29 cellular contexts compared by ENCODE assay signal in the genomic region with DNA sequence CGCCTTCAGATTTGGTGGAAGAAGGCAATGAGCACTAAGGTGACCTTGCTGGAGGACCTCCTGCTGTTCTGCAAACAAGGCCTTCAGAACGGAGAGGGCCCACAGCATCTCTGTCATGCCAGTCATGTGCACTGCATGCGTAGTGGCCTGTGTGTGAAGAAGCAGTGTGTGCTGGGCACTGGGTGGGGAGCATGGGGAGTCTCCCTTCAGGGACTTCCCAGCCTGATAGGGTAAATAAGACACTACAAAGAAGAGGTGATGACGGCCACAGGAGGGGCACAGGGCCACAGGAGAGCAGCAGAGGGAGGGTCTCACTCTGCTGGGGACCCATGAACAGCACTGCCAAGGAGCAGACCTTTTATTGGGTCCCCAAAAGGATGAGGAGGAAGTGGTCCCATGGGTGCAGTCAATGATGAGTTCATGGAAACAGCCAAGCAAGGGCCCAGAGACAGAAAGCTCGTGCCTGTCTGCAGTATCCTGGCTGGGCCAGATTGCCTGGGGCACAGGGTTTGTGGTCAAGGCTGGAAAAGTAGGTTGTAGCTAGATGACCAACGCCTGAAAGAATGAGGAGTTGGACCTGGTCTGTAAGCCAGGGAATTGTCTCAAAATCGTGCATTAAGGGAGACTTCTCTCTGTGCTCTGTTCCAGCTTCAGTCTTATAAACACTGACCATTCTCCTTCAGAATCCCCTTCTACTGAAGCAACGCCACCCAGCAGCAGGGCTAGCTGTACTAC.
A peak's percentile ranks its signal among the peaks of the same experiment; 100 is the strongest.
DNase-seq lines count a peak whose midpoint lies in the region; ATAC-seq and TF ChIP-seq lines count a peak whose summit lies in the region.
"Had no signal": no experiment of that assay in that cellular context is flagged by ENCODE, and none has a peak within 500 bp of the region (broad histone marks: within the 10 kb centered on the region; RNA-seq: fewer than 3 reads in every experiment).

No MANE protein-coding gene starts in this region.

- H3K27me3 ChIP-seq in esophagus muscularis mucosa (no peaks in the 10 kb centered on the region), trophoblast cell (ENCODE audit: insufficient read depth, low read length) (no peaks in the 10 kb centered on the region), mesenchymal stem cell (ENCODE audit: control insufficient read depth in 1 of 2, insufficient read depth in 1 of 2, low read length in 2 of 2) (peaks cover 35 to 36% of the 10 kb centered on the region in 2 experiments)
- H3K27me3 ChIP-seq: adrenal gland, breast epithelium, sigmoid colon had no signal

- H2BK12ac ChIP-seq in trophoblast cell (ENCODE audit: low read length) (no peak overlapping the region), mesenchymal stem cell (ENCODE audit: low read length in 2 of 2) (no peak overlapping the region)

- no peak for ATAC-seq in GM18519 (IDR thresholded peaks at IDR 0.05; ENCODE audit: low FRiP score, unreplicated experiment)
- ATAC-seq: effector memory CD8-positive, alpha-beta T cell; K562; stimulated activated memory B cell treated with anti-CD40 and anti-IgM and Interleukin-4, amounts not matched to agents 10 μg/mL and 1 μg/mL and 100 μg/mL, for 72 hours had no signal

- no peaks in the 10 kb centered on the region for H3K79me2 ChIP-seq in trophoblast cell (ENCODE audit: control insufficient read depth, insufficient read depth, low read length, poor library complexity)

- no peak overlapping the region for H2AFZ ChIP-seq in trophoblast cell (ENCODE audit: insufficient read depth, low read length, poor library complexity)
- H2AFZ ChIP-seq in mesenchymal stem cell (ENCODE audit: low read depth, low read length), result no peak overlapping the region

- TF ChIP-seq EP300 in esophagus muscularis mucosa (IDR thresholded peaks at IDR 0.05), result no peak

- no peak overlapping the region for H2BK15ac ChIP-seq in mesenchymal stem cell (ENCODE audit: low read depth, poor library complexity, severe bottlenecking)

- DNase-seq in ELR (ENCODE audit: low read depth) (peak; percentile 88), NCI-H226 (peak; percentile 83), esophagus muscularis mucosa (ENCODE audit: extremely low spot score) (peak; percentile 64), trophoblast cell (peak; percentile 82 to 90), mesenchymal stem cell (no peak), NCI-H1092 treated with DMSO at 0.1 percent for 48 hours (lab: John Stamatoyannopoulos, UW) (no peak), NCI-H1417 treated with DMSO at 0.1 percent for 48 hours (lab: John Stamatoyannopoulos, UW) (no peak)
- DNase-seq: activated CD4-positive, alpha-beta T cell treated with anti-CD3 and anti-CD28 coated beads, Interleukin-2, amount 10 ng/mL, durations not matched to agents 24 days and 14 days; activated naive CD4-positive, alpha-beta T cell; activated T-cell treated with anti-CD3 and anti-CD28 coated beads, Interleukin-2, amount 50 U/mL, for 24 hours; adrenal gland; CD4-positive, alpha-beta T cell; effector memory CD8-positive, alpha-beta T cell; hypothalamus; immature natural killer cell; mesendoderm; MM.1S; NCI-H1436 treated with DMSO at 0.1 percent for 48 hours; NCI-H2107; OCI-M1; Right ventricle myocardium superior; sigmoid colon; stimulated activated CD4-positive, alpha-beta T cell treated with anti-CD3 and anti-CD28 coated beads, Interleukin-4, amount 100 ng/mL, for 24 hours had no signal

- H3K4me2 ChIP-seq in trophoblast cell (ENCODE audit: low read length), result no peak overlapping the region
- no peak overlapping the region for H3K4me2 ChIP-seq in mesenchymal stem cell (ENCODE audit: low read length, poor library complexity, severe bottlenecking)

- H3K27ac ChIP-seq in esophagus muscularis mucosa (replicated peaks in 1 of 4), result no peak overlapping the region
- no peak overlapping the region for H3K27ac ChIP-seq in trophoblast cell (ENCODE audit: low read depth, low read length)
- no peak overlapping the region for H3K27ac ChIP-seq in mesenchymal stem cell (ENCODE audit: low read length, poor library complexity, severe bottlenecking)
- H3K27ac ChIP-seq: adrenal gland, breast epithelium, prostate gland, sigmoid colon had no signal

- H3K9ac ChIP-seq in trophoblast cell (ENCODE audit: low read length), result no peak overlapping the region
- H3K9ac ChIP-seq in mesenchymal stem cell (ENCODE audit: low read length), result no peak overlapping the region

- intact Hi-C loops in esophagus muscularis mucosa (cut with DNase I), result no loop called here

- H3K9me3 ChIP-seq in esophagus muscularis mucosa (no peaks in the 10 kb centered on the region), trophoblast cell (ENCODE audit: insufficient read depth, low read depth, low read length) (no peaks in the 10 kb centered on the region), mesenchymal stem cell (ENCODE audit: control insufficient read depth, low read length) (peaks cover 13% of the 10 kb centered on the region)
- H3K9me3 ChIP-seq: adrenal gland, breast epithelium, HAP-1, prostate gland, sigmoid colon had no signal

- H3K4me1 ChIP-seq in esophagus muscularis mucosa (peaks cover 0 to 5% (median 0%) of the 10 kb centered on the region in 4 donors), trophoblast cell (ENCODE audit: control insufficient read depth in 1 of 2, insufficient read depth in 2 of 2, low read length in 2 of 2) (peaks cover 4 to 8% of the 10 kb centered on the region in 2 experiments), mesenchymal stem cell (ENCODE audit: control insufficient read depth, insufficient read depth, low read depth, low read length) (no peaks in the 10 kb centered on the region)
- H3K4me1 ChIP-seq: adrenal gland, breast epithelium, HAP-1, prostate gland, sigmoid colon had no signal

- no peak overlapping the region for H2AK5ac ChIP-seq in trophoblast cell (ENCODE audit: low read length)
- no peak overlapping the region for H2AK5ac ChIP-seq in mesenchymal stem cell (ENCODE audit: low read length, severe bottlenecking)

- no peak for TF ChIP-seq POLR2A in esophagus muscularis mucosa (IDR thresholded peaks at IDR 0.05; ENCODE audit: low read depth)

- H4K91ac ChIP-seq in trophoblast cell (ENCODE audit: low read depth, low read length) (no peak overlapping the region), mesenchymal stem cell (ENCODE audit: low read length) (no peak overlapping the region)

- H3K79me1 ChIP-seq in trophoblast cell (ENCODE audit: low read length) (no peaks in the 10 kb centered on the region), mesenchymal stem cell (replicated peaks; ENCODE audit: low read length, poor library complexity, severe bottlenecking) (no peaks in the 10 kb centered on the region)

- no peak for TF ChIP-seq CTCF in esophagus muscularis mucosa (IDR thresholded peaks at IDR 0.05)

- H3K4ac ChIP-seq in trophoblast cell (ENCODE audit: low read depth, low read length), result no peak overlapping the region
- H3K4ac ChIP-seq in mesenchymal stem cell (ENCODE audit: low read depth in 1 of 2, low read length in 2 of 2), result no peak overlapping the region

- H3K36me3 ChIP-seq in esophagus muscularis mucosa, result peaks cover 0 to 6% (median 3%) of the 10 kb centered on the region in 4 donors
- no peaks in the 10 kb centered on the region for H3K36me3 ChIP-seq in trophoblast cell (ENCODE audit: control insufficient read depth in 1 of 2, insufficient read depth in 2 of 2, low read length in 2 of 2)
- H3K36me3 ChIP-seq in mesenchymal stem cell (ENCODE audit: control insufficient read depth in 1 of 2, insufficient read depth in 2 of 2, low read depth in 1 of 2, low read length in 2 of 2), result no peaks in the 10 kb centered on the region
- H3K36me3 ChIP-seq: adrenal gland, breast epithelium, HAP-1, prostate gland had no signal

- H2BK5ac ChIP-seq in trophoblast cell (ENCODE audit: low read depth, low read length, poor library complexity) (no peak overlapping the region), mesenchymal stem cell (ENCODE audit: low read depth, low read length, poor library complexity, severe bottlenecking) (no peak overlapping the region)

- H3K4me3 ChIP-seq in esophagus muscularis mucosa (no peak overlapping the region), trophoblast cell (ENCODE audit: low read depth, low read length) (no peak overlapping the region), mesenchymal stem cell (ENCODE audit: insufficient read depth in 1 of 2, low read depth in 1 of 2, low read length in 2 of 2) (no peak overlapping the region)
- H3K4me3 ChIP-seq: adrenal gland, breast epithelium, HAP-1, K562, prostate gland, sigmoid colon had no signal

- WGBS in esophagus muscularis mucosa, result 70% methylated on average over 7 of the region's 8 CpGs
- WGBS in trophoblast cell (ENCODE audit: extremely low coverage, insufficient coverage, insufficient read length), result no CpG with 5 or more reads among the region's 8 CpGs
- WGBS in mesenchymal stem cell, result 72% methylated on average over 8 of the region's 8 CpGs

- no peak overlapping the region for H3K14ac ChIP-seq in trophoblast cell (ENCODE audit: low read length)
- H3K14ac ChIP-seq in mesenchymal stem cell (ENCODE audit: low read length in 2 of 2), result peak overlapping the region in 1 of 2 experiments; percentile 42

- H3K18ac ChIP-seq in trophoblast cell (ENCODE audit: low read length), result no peak overlapping the region
- H3K18ac ChIP-seq in mesenchymal stem cell (ENCODE audit: low read depth in 1 of 2, low read length in 2 of 2), result no peak overlapping the region

- no peak overlapping the region for H4K8ac ChIP-seq in trophoblast cell (ENCODE audit: low read depth, low read length)
- no peak overlapping the region for H4K8ac ChIP-seq in mesenchymal stem cell (ENCODE audit: low read length)

- no peak overlapping the region for H4K12ac ChIP-seq in trophoblast cell (ENCODE audit: low read depth, low read length)

- H2BK120ac ChIP-seq in trophoblast cell (ENCODE audit: insufficient read depth, low read length, poor library complexity), result no peak overlapping the region
- no peak overlapping the region for H2BK120ac ChIP-seq in mesenchymal stem cell (ENCODE audit: low read depth, low read length)

- H3K23ac ChIP-seq in trophoblast cell (ENCODE audit: low read length) (no peak overlapping the region), mesenchymal stem cell (ENCODE audit: low read length in 2 of 2) (no peak overlapping the region)

Comparison
In these comparisons a context has a peak if more than half of its experiments do, and no peak if none do; other contexts are left out.
1. DNase-seq: peak in ELR (single experiment), NCI-H226 (single experiment), esophagus muscularis mucosa (single experiment) and trophoblast cell (2 of 2); none in mesenchymal stem cell (single experiment), NCI-H1092 treated with DMSO at 0.1 percent for 48 hours (single experiment) and NCI-H1417 treated with DMSO at 0.1 percent for 48 hours (single experiment).